ENCODE assay signal across 22 cellular contexts in the genomic region with DNA sequence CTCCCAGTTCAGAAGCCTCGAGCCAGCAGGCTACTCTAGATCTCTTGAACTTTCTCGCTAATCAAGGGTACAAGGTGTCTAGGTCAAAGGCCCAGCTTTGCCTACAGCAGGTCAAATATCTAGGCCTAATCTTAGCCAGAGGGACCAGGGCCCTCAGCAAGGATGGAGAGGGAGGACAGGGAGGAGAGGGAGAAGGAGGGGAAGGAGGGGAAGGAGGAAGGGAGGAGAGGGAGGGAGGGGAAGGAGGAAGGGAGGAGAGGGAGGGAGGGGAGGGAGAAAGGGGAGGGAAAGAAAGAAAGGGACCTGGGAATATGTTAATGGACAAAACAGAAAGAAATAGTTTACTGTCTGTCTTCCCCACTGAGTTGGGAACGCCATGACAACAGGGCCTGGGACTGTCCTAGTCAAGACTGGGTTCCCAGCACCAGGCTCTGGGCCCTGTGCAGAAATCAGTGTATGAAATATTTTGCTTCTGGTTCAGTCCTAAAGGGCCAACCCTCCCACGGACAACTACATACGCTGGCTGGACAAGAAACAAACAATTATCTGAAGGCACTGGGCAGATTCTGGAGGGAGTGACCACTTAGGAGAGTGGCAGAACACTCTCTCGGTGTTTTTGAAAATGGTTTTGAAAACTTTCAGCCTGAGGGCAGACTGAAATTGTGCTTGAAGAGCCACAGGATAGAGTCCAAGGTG. TPM values are rescaled to one million over a fixed set of nuclear protein-coding genes. Genes with fewer than 3 reads are reported as not detected.
DNase-seq lines count a peak whose midpoint lies in the region; ATAC-seq, FAIRE-seq and TF ChIP-seq lines count a peak whose summit lies in the region.
"Had no signal": no experiment of that assay in that cellular context is flagged by ENCODE, and none has a peak within 500 bp of the region (broad histone marks: within the 10 kb centered on the region; RNA-seq: fewer than 3 reads in every experiment).

No MANE protein-coding gene starts in this region.

- peak overlapping the region; percentile 11; the same call in 1 of the 2 replicates for H3K27ac Mint-ChIP-seq in WTC11
- H3K27ac Mint-ChIP-seq in neural crest cell (ENCODE audit: unreplicated experiment) = peak overlapping the region; percentile 60
- peak overlapping the region in 2 of 6 donors; percentile 59 to 69 for H3K27ac Mint-ChIP-seq in immature natural killer cell

- H3K27ac ChIP-seq in HepG2 (ENCODE audit: extremely low read length, insufficient read depth, low read length) (no peak overlapping the region), right lobe of liver (no peak overlapping the region)
- H3K27ac ChIP-seq: C4-2B, RWPE1 had no signal

- H3K9me3 Mint-ChIP-seq in WTC11 = peaks cover 11% of the 10 kb centered on the region
- H3K9me3 Mint-ChIP-seq in neural crest cell = peaks cover 2% of the 10 kb centered on the region
- no peaks in the 10 kb centered on the region for H3K9me3 Mint-ChIP-seq in immature natural killer cell

- no peak for TF ChIP-seq POLR2A in HepG2 (IDR thresholded peaks at IDR 0.05; ENCODE audit: insufficient read depth in 1 of 2, low read depth in 2 of 2, low read length in 2 of 2)
- no peak for TF ChIP-seq POLR2A in right lobe of liver (IDR thresholded peaks at IDR 0.05)

- no peak for TF ChIP-seq EP300 in HepG2 (IDR thresholded peaks at IDR 0.05; ENCODE audit: low read depth in 2 of 2, low read length in 2 of 2)
- no peak for TF ChIP-seq EP300 in HepG2 (CRISPR knock-in tag; IDR thresholded peaks at IDR 0.05; ENCODE audit: borderline replicate concordance)

- peaks cover 8% of the 10 kb centered on the region for H3K79me2 ChIP-seq in HepG2 (ENCODE audit: insufficient read depth, low read length)

- H3K4me3 Mint-ChIP-seq in WTC11 (no peak overlapping the region), neural crest cell (peak overlapping the region; percentile 41), immature natural killer cell (no peak overlapping the region)

- in situ Hi-C loops in HepG2 (cut with HindIII; ENCODE audit: extremely low pct_ligation_motif_present, low pct_unique_long_range_greater_than_20kb) = no loop called here

- H3K9ac ChIP-seq in HepG2 (ENCODE audit: insufficient read depth, low read depth, low read length) = no peak overlapping the region

- BruUV-seq in HepG2 (replicated peaks; lab: Mats Ljungman, UMichigan) = no TSS peak

- DNase-seq in HepG2 (ENCODE audit: low spot score) (no peak), right lobe of liver (no peak), WTC11 (ENCODE audit: low spot score) (no peak), neural crest cell (ENCODE audit: low read depth, low spot score) (no peak), NCI-H82 (lab: John Stamatoyannopoulos, UW) (no peak), Ammon's horn (ENCODE audit: low spot score) (no peak), immature natural killer cell (no peak)
- DNase-seq: Calu3, DMS79 treated with DMSO at 0.1 percent for 48 hours, HCEC 1CT, NCI-H1048, NCI-H146, NCI-H2107, NCI-H226, NCI-H526 had no signal

- peaks cover 50% of the 10 kb centered on the region for H3K4me1 Mint-ChIP-seq in WTC11
- H3K4me1 Mint-ChIP-seq in neural crest cell = peaks cover 28% of the 10 kb centered on the region
- H3K4me1 Mint-ChIP-seq in immature natural killer cell = peaks cover 30 to 65% of the 10 kb centered on the region in 2 donors

- WGBS in HepG2 (ENCODE audit: low lambda C conversion rate) = 93% methylated on average over 6 of the region's 6 CpGs
- WGBS in right lobe of liver (ENCODE audit: insufficient coverage, low coverage, low lambda C conversion rate, missing lambda C conversion rate) = 67% methylated on average over 3 of the region's 6 CpGs

- H3K27me3 Mint-ChIP-seq in WTC11 (ENCODE audit: low read depth) = peaks cover 12% of the 10 kb centered on the region
- H3K27me3 Mint-ChIP-seq in neural crest cell (ENCODE audit: low read depth) = no peaks in the 10 kb centered on the region
- H3K27me3 Mint-ChIP-seq in immature natural killer cell (ENCODE audit: low read depth in 3 of 3) = peaks cover 0 to 4% (median 4%) of the 10 kb centered on the region in 3 donors

- TF ChIP-seq CTCF in HepG2 (CRISPR knock-in tag; IDR thresholded peaks at IDR 0.05) (no peak), right lobe of liver (IDR thresholded peaks at IDR 0.05) (no peak), WTC11 (IDR thresholded peaks at IDR 0.05) (no peak), neural crest cell (conservative IDR thresholded peaks at IDR 0.05) (no peak)

- no peak overlapping the region for H2AFZ ChIP-seq in HepG2 (ENCODE audit: low read length)

- no peak for FAIRE-seq in HepG2 (lab: Jason Lieb, UNC)
- FAIRE-seq: G401.6, GM12892, HTR-8/SVneo had no signal

- intact Hi-C loops in HepG2 (cut with micrococcal nuclease; ENCODE audit: unreplicated experiment) = no loop called here
- intact Hi-C loops in right lobe of liver (cut with DNase I) = no loop called here

- no peak for TF ChIP-seq RAD21 in HepG2 (CRISPR knock-in tag; IDR thresholded peaks at IDR 0.05)

- no peak overlapping the region for H3K4me2 ChIP-seq in HepG2 (ENCODE audit: low read depth, low read length)

- H3K36me3 Mint-ChIP-seq in WTC11 (peaks cover 42% of the 10 kb centered on the region), neural crest cell (ENCODE audit: low read depth) (peaks cover 27% of the 10 kb centered on the region), immature natural killer cell (peaks cover 22 to 42% (median 23%) of the 10 kb centered on the region in 3 donors)

- H3K27me3 ChIP-seq in HepG2 (ENCODE audit: control insufficient read depth in 1 of 2, insufficient read depth in 2 of 2, low read length in 2 of 2) (no peaks in the 10 kb centered on the region; a peak in 1 of 5 replicates), right lobe of liver (no peaks in the 10 kb centered on the region)

- H4K20me1 ChIP-seq in HepG2 (ENCODE audit: insufficient read depth, low read length) = no peaks in the 10 kb centered on the region

- no peak overlapping the region for H3K4me3 ChIP-seq in HepG2 (replicated peaks in 1 of 3; ENCODE audit: insufficient read depth in 1 of 3, low read depth in 2 of 3, low read length in 3 of 3)
- no peak overlapping the region for H3K4me3 ChIP-seq in right lobe of liver

- H3K9me3 ChIP-seq in HepG2 (ENCODE audit: low read length) = no peaks in the 10 kb centered on the region
- no peaks in the 10 kb centered on the region for H3K9me3 ChIP-seq in right lobe of liver

- POLR2A ChIA-PET in HepG2 (lab: Yijun Ruan, JAX) (interaction anchor here (2.3 kb wide), 1 partner anchor 8 kb away, joined by 8 read pairs; no protein-coding TSS in a partner anchor), WTC11 (lab: Charles Lee) (interaction anchor here (0.6 kb wide), 1 partner anchor 48 kb away, joined by 4 read pairs; no protein-coding TSS in a partner anchor)

- H3K36me3 ChIP-seq in HepG2 (replicated peaks in 1 of 2; ENCODE audit: control insufficient read depth in 1 of 2, insufficient read depth in 2 of 2, low read length in 2 of 2) = peaks cover 7 to 25% of the 10 kb centered on the region in 2 experiments
- peaks cover 0 to 31% (median 8%) of the 10 kb centered on the region in 4 donors for H3K36me3 ChIP-seq in right lobe of liver

- H3K4me1 ChIP-seq in HepG2 (ENCODE audit: insufficient read depth, low read length) (peaks cover 33% of the 10 kb centered on the region), right lobe of liver (peaks cover 0 to 32% (median 15%) of the 10 kb centered on the region in 4 donors)

- CTCF ChIA-PET in HepG2 (lab: Yijun Ruan, JAX; ENCODE audit: low intra/inter-chr PET ratio, low total read pairs) = no interaction called here
- CTCF ChIA-PET in WTC11 (lab: Charles Lee) = no interaction called here

- ATAC-seq in HepG2 = no peak
- no peak for ATAC-seq in right lobe of liver
- no peak for ATAC-seq in WTC11

RNA-seq across cellular contexts. Expression of a gene that starts 4.6 kb away (rescaled TPM):
- total RNA-seq in HepG2 (2016; rRNA removed; fragmentation: Illumina TruSeq; extraction: Trizol) (45.4 and 54.8 TPM in 2 replicates), right lobe of liver (100 to 1,000 TPM; 158 to 466 (median 286) TPM), WTC11 (2021) (139 to 162 TPM (median 161 TPM) in 3 replicates), neural crest cell (77.7 and 79.4 TPM in 2 replicates)
- 17.9 and 23.1 TPM in 2 replicates for total RNA-seq in HepG2 (2016; cell fraction: cytosol; rRNA removed; fragmentation: Illumina TruSeq; extraction: Trizol; ENCODE audit: low read depth)
- total RNA-seq in HepG2 (2016; cell fraction: insoluble cytoplasmic fraction; rRNA removed; fragmentation: Illumina TruSeq; extraction: Trizol) = 41.2 and 57.4 TPM in 2 replicates
- 15.1 and 19.6 TPM in 2 replicates for total RNA-seq in HepG2 (2016; cell fraction: membrane; rRNA removed; fragmentation: Illumina TruSeq; extraction: Trizol)
- total RNA-seq in HepG2 (2016; cell fraction: nucleus; rRNA removed; fragmentation: Illumina TruSeq; extraction: Trizol) = 31.4 and 37.2 TPM in 2 replicates
- polyA plus RNA-seq in HepG2 (2011; rRNA removed) (198 and 277 TPM in 2 replicates), immature natural killer cell (100 to 1,000 TPM; 243 to 337 (median 327) TPM)
- polyA plus RNA-seq in HepG2 (2011; cell fraction: cytosol; rRNA removed) = 180 and 200 TPM in 2 replicates
- 123 and 139 TPM in 2 replicates for polyA plus RNA-seq in HepG2 (2011; cell fraction: nucleus; rRNA removed)
- 231 and 273 TPM in 2 replicates for polyA plus RNA-seq in HepG2 (2012)
- 49.8 and 49.9 TPM in 2 replicates for polyA plus RNA-seq in HepG2 (2016; cell fraction: cytosol; fragmentation: Illumina TruSeq; extraction: Trizol; ENCODE audit: low read depth)
- polyA plus RNA-seq in HepG2 (2016; cell fraction: insoluble cytoplasmic fraction; fragmentation: Illumina TruSeq; extraction: Trizol; ENCODE audit: low read depth) = 244 and 262 TPM in 2 replicates
- 43.5 and 46.5 TPM in 2 replicates for polyA plus RNA-seq in HepG2 (2016; cell fraction: membrane; fragmentation: Illumina TruSeq; extraction: Trizol; ENCODE audit: low read depth)
- polyA plus RNA-seq in HepG2 (2016; cell fraction: nucleus; fragmentation: Illumina TruSeq; extraction: Trizol; ENCODE audit: insufficient read depth, low read depth) = 142 and 151 TPM in 2 replicates
- polyA minus RNA-seq in HepG2 (2011; rRNA and poly(A)+ RNA removed; ENCODE audit: low replicate concordance) = 119 and 143 TPM in 2 replicates
- 74.8 and 77.1 TPM in 2 replicates for polyA minus RNA-seq in HepG2 (2011; cell fraction: cytosol; rRNA and poly(A)+ RNA removed)
- polyA minus RNA-seq in HepG2 (2011; cell fraction: nucleus; rRNA and poly(A)+ RNA removed) = 30.3 and 39.7 TPM in 2 replicates

RNA-seq across cellular contexts. Expression of a gene that starts 14.3 kb away (rescaled TPM):
- 0.24 and 0.32 TPM in 2 replicates for total RNA-seq in HepG2 (2016; rRNA removed; fragmentation: Illumina TruSeq; extraction: Trizol)
- total RNA-seq in HepG2 (2016; cell fraction: cytosol; rRNA removed; fragmentation: Illumina TruSeq; extraction: Trizol; ENCODE audit: low read depth) = not detected in 2 replicates
- total RNA-seq in HepG2 (2016; cell fraction: insoluble cytoplasmic fraction; rRNA removed; fragmentation: Illumina TruSeq; extraction: Trizol) = 0.39 TPM in 1 of 2 replicates, not detected in the other
- 0.31 TPM in 1 of 2 replicates, not detected in the other for total RNA-seq in HepG2 (2016; cell fraction: membrane; rRNA removed; fragmentation: Illumina TruSeq; extraction: Trizol)
- 0.28 and 0.41 TPM in 2 replicates for total RNA-seq in HepG2 (2016; cell fraction: nucleus; rRNA removed; fragmentation: Illumina TruSeq; extraction: Trizol)
- polyA plus RNA-seq in HepG2 (2011; rRNA removed) = 0.48 and 0.71 TPM in 2 replicates
- 0.26 and 0.30 TPM in 2 replicates for polyA plus RNA-seq in HepG2 (2011; cell fraction: cytosol; rRNA removed)
- polyA plus RNA-seq in HepG2 (2011; cell fraction: nucleus; rRNA removed) = 2.4 and 2.9 TPM in 2 replicates
- polyA plus RNA-seq in HepG2 (2012) = 0.59 and 0.87 TPM in 2 replicates
- 0.17 TPM in 1 of 2 replicates, not detected in the other for polyA plus RNA-seq in HepG2 (2016; cell fraction: cytosol; fragmentation: Illumina TruSeq; extraction: Trizol; ENCODE audit: low read depth)
- not detected in 2 replicates for polyA plus RNA-seq in HepG2 (2016; cell fraction: insoluble cytoplasmic fraction; fragmentation: Illumina TruSeq; extraction: Trizol; ENCODE audit: low read depth)
- polyA plus RNA-seq in HepG2 (2016; cell fraction: membrane; fragmentation: Illumina TruSeq; extraction: Trizol; ENCODE audit: low read depth) = 0.26 TPM in 1 of 2 replicates, not detected in the other
- 2.4 TPM in 1 of 2 replicates, not detected in the other for polyA plus RNA-seq in HepG2 (2016; cell fraction: nucleus; fragmentation: Illumina TruSeq; extraction: Trizol; ENCODE audit: insufficient read depth, low read depth)
- 0.42 and 0.68 TPM in 2 replicates for polyA minus RNA-seq in HepG2 (2011; rRNA and poly(A)+ RNA removed; ENCODE audit: low replicate concordance)
- not detected in 2 replicates for polyA minus RNA-seq in HepG2 (2011; cell fraction: cytosol; rRNA and poly(A)+ RNA removed)
- polyA minus RNA-seq in HepG2 (2011; cell fraction: nucleus; rRNA and poly(A)+ RNA removed) = 0.90 and 3.0 TPM in 2 replicates
- 100 to 1,000 TPM in 5 of 6 experiments, 10 to 100 TPM in 1; 21.0 to 376 (median 186) TPM for total RNA-seq in right lobe of liver
- 1.1 to 1.5 TPM (median 1.4 TPM) in 3 replicates for total RNA-seq in WTC11 (2021)
- 0.77 and 0.86 TPM in 2 replicates for total RNA-seq in neural crest cell
- not detected for polyA plus RNA-seq in immature natural killer cell
- total RNA-seq: SK-MEL-5 had no signal

RNA-seq across cellular contexts. Expression of a gene that starts 22.8 kb away (rescaled TPM):
- total RNA-seq in HepG2 (2016; rRNA removed; fragmentation: Illumina TruSeq; extraction: Trizol) = 270 and 278 TPM in 2 replicates
- total RNA-seq in HepG2 (2016; cell fraction: cytosol; rRNA removed; fragmentation: Illumina TruSeq; extraction: Trizol; ENCODE audit: low read depth) = 44.9 and 50.3 TPM in 2 replicates
- total RNA-seq in HepG2 (2016; cell fraction: insoluble cytoplasmic fraction; rRNA removed; fragmentation: Illumina TruSeq; extraction: Trizol) = 247 and 303 TPM in 2 replicates
- total RNA-seq in HepG2 (2016; cell fraction: membrane; rRNA removed; fragmentation: Illumina TruSeq; extraction: Trizol) = 97.2 and 106 TPM in 2 replicates
- total RNA-seq in HepG2 (2016; cell fraction: nucleus; rRNA removed; fragmentation: Illumina TruSeq; extraction: Trizol) = 191 and 201 TPM in 2 replicates
- polyA plus RNA-seq in HepG2 (2011; rRNA removed) = 148 and 156 TPM in 2 replicates
- polyA plus RNA-seq in HepG2 (2011; cell fraction: cytosol; rRNA removed) = 89.9 and 92.3 TPM in 2 replicates
- 184 and 197 TPM in 2 replicates for polyA plus RNA-seq in HepG2 (2011; cell fraction: nucleus; rRNA removed)
- 166 and 314 TPM in 2 replicates for polyA plus RNA-seq in HepG2 (2012)
- 36.1 and 37.5 TPM in 2 replicates for polyA plus RNA-seq in HepG2 (2016; cell fraction: cytosol; fragmentation: Illumina TruSeq; extraction: Trizol; ENCODE audit: low read depth)
- 257 and 357 TPM in 2 replicates for polyA plus RNA-seq in HepG2 (2016; cell fraction: insoluble cytoplasmic fraction; fragmentation: Illumina TruSeq; extraction: Trizol; ENCODE audit: low read depth)
- 76.7 and 82.5 TPM in 2 replicates for polyA plus RNA-seq in HepG2 (2016; cell fraction: membrane; fragmentation: Illumina TruSeq; extraction: Trizol; ENCODE audit: low read depth)
- polyA plus RNA-seq in HepG2 (2016; cell fraction: nucleus; fragmentation: Illumina TruSeq; extraction: Trizol; ENCODE audit: insufficient read depth, low read depth) = 372 and 405 TPM in 2 replicates
- 218 and 315 TPM in 2 replicates for polyA minus RNA-seq in HepG2 (2011; rRNA and poly(A)+ RNA removed; ENCODE audit: low replicate concordance)
- polyA minus RNA-seq in HepG2 (2011; cell fraction: cytosol; rRNA and poly(A)+ RNA removed) = 121 and 131 TPM in 2 replicates
- 131 and 151 TPM in 2 replicates for polyA minus RNA-seq in HepG2 (2011; cell fraction: nucleus; rRNA and poly(A)+ RNA removed)
- 100 to 1,000 TPM in 4 of 6 experiments, 10 to 100 TPM in 2; 89.5 to 157 (median 102) TPM for total RNA-seq in right lobe of liver
- 680 to 779 TPM (median 683 TPM) in 3 replicates for total RNA-seq in WTC11 (2021)
- 718 and 728 TPM in 2 replicates for total RNA-seq in neural crest cell
- 10 to 100 TPM; 16.8 to 89.6 (median 69.0) TPM for polyA plus RNA-seq in immature natural killer cell

RNA-seq across cellular contexts. Expression of a gene that starts 38.0 kb away (rescaled TPM):
- total RNA-seq in HepG2 (2016; rRNA removed; fragmentation: Illumina TruSeq; extraction: Trizol) (0.73 and 1.7 TPM in 2 replicates), right lobe of liver (not detected), WTC11 (2021) (1.2 to 3.7 TPM (median 2.7 TPM) in 3 replicates), neural crest cell (not detected in 2 replicates)
- not detected in 2 replicates for total RNA-seq in HepG2 (2016; cell fraction: cytosol; rRNA removed; fragmentation: Illumina TruSeq; extraction: Trizol; ENCODE audit: low read depth)
- total RNA-seq in HepG2 (2016; cell fraction: insoluble cytoplasmic fraction; rRNA removed; fragmentation: Illumina TruSeq; extraction: Trizol) = 0.80 and 2.9 TPM in 2 replicates
- 0.77 TPM in 1 of 2 replicates, not detected in the other for total RNA-seq in HepG2 (2016; cell fraction: membrane; rRNA removed; fragmentation: Illumina TruSeq; extraction: Trizol)
- total RNA-seq in HepG2 (2016; cell fraction: nucleus; rRNA removed; fragmentation: Illumina TruSeq; extraction: Trizol) = not detected in 2 replicates
- polyA plus RNA-seq in HepG2 (2011; rRNA removed) (2.1 and 4.0 TPM in 2 replicates), immature natural killer cell (not detected)
- polyA plus RNA-seq in HepG2 (2011; cell fraction: cytosol; rRNA removed) = 4.6 and 7.7 TPM in 2 replicates
- 2.3 and 3.2 TPM in 2 replicates for polyA plus RNA-seq in HepG2 (2011; cell fraction: nucleus; rRNA removed)
- polyA plus RNA-seq in HepG2 (2012) = 1.6 and 3.8 TPM in 2 replicates
- 0.27 and 0.35 TPM in 2 replicates for polyA plus RNA-seq in HepG2 (2016; cell fraction: cytosol; fragmentation: Illumina TruSeq; extraction: Trizol; ENCODE audit: low read depth)
- 1.1 and 1.9 TPM in 2 replicates for polyA plus RNA-seq in HepG2 (2016; cell fraction: insoluble cytoplasmic fraction; fragmentation: Illumina TruSeq; extraction: Trizol; ENCODE audit: low read depth)
- polyA plus RNA-seq in HepG2 (2016; cell fraction: membrane; fragmentation: Illumina TruSeq; extraction: Trizol; ENCODE audit: low read depth) = 0.50 TPM in 1 of 2 replicates, not detected in the other
- polyA plus RNA-seq in HepG2 (2016; cell fraction: nucleus; fragmentation: Illumina TruSeq; extraction: Trizol; ENCODE audit: insufficient read depth, low read depth) = 2.2 TPM in 1 of 2 replicates, not detected in the other
- 0.37 TPM in 1 of 2 replicates, not detected in the other for polyA minus RNA-seq in HepG2 (2011; rRNA and poly(A)+ RNA removed; ENCODE audit: low replicate concordance)
- 2.1 TPM in 1 of 2 replicates, not detected in the other for polyA minus RNA-seq in HepG2 (2011; cell fraction: cytosol; rRNA and poly(A)+ RNA removed)
- not detected in 2 replicates for polyA minus RNA-seq in HepG2 (2011; cell fraction: nucleus; rRNA and poly(A)+ RNA removed)
- total RNA-seq: OCI-LY7, SK-MEL-5 had no signal

RNA-seq across cellular contexts. Expression of a gene that starts 51.1 kb away (rescaled TPM):
- total RNA-seq in HepG2 (2016; rRNA removed; fragmentation: Illumina TruSeq; extraction: Trizol) (10.3 and 11.4 TPM in 2 replicates), right lobe of liver (10 to 100 TPM in 2 of 6 experiments, 1 to 10 TPM in 4; 3.3 to 13.8 (median 5.5) TPM), WTC11 (2021) (12.6 to 14.6 TPM (median 14.5 TPM) in 3 replicates), neural crest cell (1.4 and 1.6 TPM in 2 replicates)
- 4.4 and 4.8 TPM in 2 replicates for total RNA-seq in HepG2 (2016; cell fraction: cytosol; rRNA removed; fragmentation: Illumina TruSeq; extraction: Trizol; ENCODE audit: low read depth)
- total RNA-seq in HepG2 (2016; cell fraction: insoluble cytoplasmic fraction; rRNA removed; fragmentation: Illumina TruSeq; extraction: Trizol) = 11.9 and 12.4 TPM in 2 replicates
- 8.3 and 11.2 TPM in 2 replicates for total RNA-seq in HepG2 (2016; cell fraction: membrane; rRNA removed; fragmentation: Illumina TruSeq; extraction: Trizol)
- 5.0 and 8.7 TPM in 2 replicates for total RNA-seq in HepG2 (2016; cell fraction: nucleus; rRNA removed; fragmentation: Illumina TruSeq; extraction: Trizol)
- polyA plus RNA-seq in HepG2 (2011; rRNA removed) (18.0 and 18.5 TPM in 2 replicates), immature natural killer cell (10 to 100 TPM; 20.3 to 64.9 (median 47.3) TPM)
- 13.8 and 14.5 TPM in 2 replicates for polyA plus RNA-seq in HepG2 (2011; cell fraction: cytosol; rRNA removed)
- 23.0 and 23.9 TPM in 2 replicates for polyA plus RNA-seq in HepG2 (2011; cell fraction: nucleus; rRNA removed)
- polyA plus RNA-seq in HepG2 (2012) = 8.6 and 10.2 TPM in 2 replicates
- 2.4 and 2.6 TPM in 2 replicates for polyA plus RNA-seq in HepG2 (2016; cell fraction: cytosol; fragmentation: Illumina TruSeq; extraction: Trizol; ENCODE audit: low read depth)
- polyA plus RNA-seq in HepG2 (2016; cell fraction: insoluble cytoplasmic fraction; fragmentation: Illumina TruSeq; extraction: Trizol; ENCODE audit: low read depth) = 9.1 and 12.2 TPM in 2 replicates
- 5.3 and 6.5 TPM in 2 replicates for polyA plus RNA-seq in HepG2 (2016; cell fraction: membrane; fragmentation: Illumina TruSeq; extraction: Trizol; ENCODE audit: low read depth)
- 12.7 and 15.7 TPM in 2 replicates for polyA plus RNA-seq in HepG2 (2016; cell fraction: nucleus; fragmentation: Illumina TruSeq; extraction: Trizol; ENCODE audit: insufficient read depth, low read depth)
- 3.7 and 14.6 TPM in 2 replicates for polyA minus RNA-seq in HepG2 (2011; rRNA and poly(A)+ RNA removed; ENCODE audit: low replicate concordance)
- polyA minus RNA-seq in HepG2 (2011; cell fraction: cytosol; rRNA and poly(A)+ RNA removed) = 5.7 and 7.2 TPM in 2 replicates
- polyA minus RNA-seq in HepG2 (2011; cell fraction: nucleus; rRNA and poly(A)+ RNA removed) = 9.9 and 10.7 TPM in 2 replicates
